ENCODE assay signal across 19 cellular contexts in genomic region chr17:1985686-1986085, GRCh38. TPM values are rescaled to one million over a fixed set of nuclear protein-coding genes. Genes with fewer than 3 reads are reported as not detected.
DNase-seq lines count a peak whose midpoint lies in the region; ATAC-seq, FAIRE-seq and TF ChIP-seq lines count a peak whose summit lies in the region.
"Had no signal": no experiment of that assay in that cellular context is flagged by ENCODE, and none has a peak within 500 bp of the region (broad histone marks: within the 10 kb centered on the region; RNA-seq: fewer than 3 reads in every experiment).

No MANE protein-coding gene starts in this region.

- H3K4me3 ChIP-seq in Caco-2 (ENCODE audit: low read depth, low read length) (no peak overlapping the region), K562 (no peak overlapping the region), PC-3 (ENCODE audit: low read length) (no peak overlapping the region)
- H3K4me3 ChIP-seq: A549 had no signal

- H2AFZ ChIP-seq in H9 (ENCODE audit: low read length) (no peak overlapping the region), K562 (ENCODE audit: low read depth, low read length) (no peak overlapping the region), PC-3 (ENCODE audit: low read length) (no peak overlapping the region)

- H3K36me3 Mint-ChIP-seq in Caco-2 (ENCODE audit: insufficient read depth, unreplicated experiment) (peaks cover under 1% of the 10 kb centered on the region), H9 (ENCODE audit: insufficient read depth in 1 of 3, low read depth in 3 of 3) (no peaks in the 10 kb centered on the region), chondrocyte (ENCODE audit: low read depth) (no peaks in the 10 kb centered on the region)

- no peak overlapping the region for H2BK15ac ChIP-seq in H9 (ENCODE audit: low read depth, low read length)

- BruUV-seq in Caco-2 (replicated peaks; lab: Mats Ljungman, UMichigan): no TSS peak
- BruUV-seq in K562 (replicated peaks; lab: Mats Ljungman, UMichigan): no TSS peak
- no TSS peak for BruUV-seq in PC-3 (replicated peaks; lab: Mats Ljungman, UMichigan)

- no peak overlapping the region for H3K4me2 ChIP-seq in H9 (ENCODE audit: insufficient read depth, insufficient read length, low read length)
- H3K4me2 ChIP-seq in K562 (ENCODE audit: insufficient read depth, low read length): no peak overlapping the region
- no peak overlapping the region for H3K4me2 ChIP-seq in PC-3 (ENCODE audit: low read length)
- H3K4me2 ChIP-seq: A549, SK-N-SH had no signal

- H4K8ac ChIP-seq in H9 (replicated peaks; ENCODE audit: insufficient read length, low read depth, low read length): no peak overlapping the region

- H2BK20ac ChIP-seq in H9 (ENCODE audit: low read depth, low read length, poor library complexity, severe bottlenecking): no peak overlapping the region

- H3K9ac ChIP-seq in H9 (ENCODE audit: extremely low read depth, insufficient read length, low read length) (no peak overlapping the region), K562 (ENCODE audit: insufficient read depth in 1 of 2, low read depth in 2 of 2, low read length in 2 of 2) (no peak overlapping the region), PC-3 (ENCODE audit: low read length) (no peak overlapping the region)
- H3K9ac ChIP-seq: SK-N-SH had no signal

- H2BK12ac ChIP-seq in H9 (ENCODE audit: insufficient read length, low read depth, low read length): no peak overlapping the region

- in situ Hi-C loops in K562 (cut with MboI): no loop called here

- no peaks in the 10 kb centered on the region for H3K9me1 ChIP-seq in K562 (ENCODE audit: control insufficient read depth, insufficient read depth, low read length)

- peak; percentile 48 to 67 for DNase-seq in Caco-2
- DNase-seq in H9: peak; percentile 90
- DNase-seq in K562 (ENCODE audit: extremely low read depth in 1 of 4, low spot score in 3 of 4): no peak
- peak; percentile 64 for DNase-seq in iPS-NIHi11 (ENCODE audit: low spot score)
- no peak for DNase-seq in superior temporal gyrus (ENCODE audit: extremely low spot score)
- no peak for DNase-seq in PC-3
- no peak for DNase-seq in chondrocyte (ENCODE audit: low spot score)
- DNase-seq: EL, KBM-7, NCI-H1417 treated with DMSO at 0.1 percent for 48 hours, NCI-H1930, NCI-H774, SHP77, SK-N-SH had no signal

- H3K79me2 ChIP-seq in H9 (ENCODE audit: insufficient read depth, low read length) (no peaks in the 10 kb centered on the region), K562 (ENCODE audit: control insufficient read depth, insufficient read depth, low read length) (no peaks in the 10 kb centered on the region), PC-3 (ENCODE audit: low read length) (0 out of 2 replicates have a peak, but pooled peaks cover 6% of the 10 kb centered on the region)

- H3K4me3 Mint-ChIP-seq in Caco-2 (ENCODE audit: unreplicated experiment) (no peak overlapping the region), H9 (no peak overlapping the region), chondrocyte (ENCODE audit: unreplicated experiment) (no peak overlapping the region)

- POLR2A ChIA-PET in Caco-2 (lab: Charles Lee) (no interaction called here), K562 (lab: Yijun Ruan, JAX) (no interaction called here), PC-3 (lab: Charles Lee; ENCODE audit: unreplicated experiment) (no interaction called here)

- H3K79me1 ChIP-seq in H9 (ENCODE audit: insufficient read depth, low read depth, low read length, poor library complexity, severe bottlenecking): no peaks in the 10 kb centered on the region

- CTCF ChIA-PET in Caco-2 (lab: Charles Lee) (interaction anchor here (1.0 kb wide), 1 partner anchor 41 kb away, joined by 3 read pairs; no protein-coding TSS in a partner anchor), K562 (lab: Yijun Ruan, JAX; ENCODE audit: low intra/inter-chr PET ratio) (no interaction called here), PC-3 (lab: Charles Lee) (no interaction called here)

- H3K27me3 Mint-ChIP-seq in Caco-2 (ENCODE audit: insufficient read depth, unreplicated experiment) (no peaks in the 10 kb centered on the region), H9 (ENCODE audit: low read depth) (peaks cover 39% of the 10 kb centered on the region), chondrocyte (ENCODE audit: low read depth) (peaks cover 3% of the 10 kb centered on the region)

- H3K23ac ChIP-seq in H9 (ENCODE audit: insufficient read length, low read depth, low read length): no peak overlapping the region

- 0 out of 2 replicates have a peak, but pooled peaks cover 11% of the 10 kb centered on the region for H3K4me1 ChIP-seq in Caco-2
- no peaks in the 10 kb centered on the region; the same call in 1 of the 2 replicates for H3K4me1 ChIP-seq in H9 (ENCODE audit: insufficient read depth, low read length)
- peaks cover 18 to 22% of the 10 kb centered on the region in 2 experiments for H3K4me1 ChIP-seq in K562 (replicated peaks in 1 of 2; ENCODE audit: control insufficient read depth in 2 of 2, insufficient read depth in 2 of 2, low read length in 2 of 2)
- peaks cover 23% of the 10 kb centered on the region for H3K4me1 ChIP-seq in PC-3 (ENCODE audit: insufficient read depth, low read length)

- TF ChIP-seq RAD21 in K562 (CRISPR knock-in tag; conservative IDR thresholded peaks at IDR 0.05 in 1 of 2, IDR thresholded peaks at IDR 0.05 in 1 of 2): no peak

- H3K56ac ChIP-seq in H9 (ENCODE audit: insufficient read length, low read depth, low read length): no peak overlapping the region

- H3K4me1 Mint-ChIP-seq in Caco-2 (ENCODE audit: low read depth, unreplicated experiment) (peaks cover 8% of the 10 kb centered on the region), H9 (peaks cover 10 to 20% of the 10 kb centered on the region in 2 experiments; a peak in 3 of 4 replicates), chondrocyte (ENCODE audit: low read depth) (peaks cover 11% of the 10 kb centered on the region)

- H3K9me3 ChIP-seq in Caco-2 (no peaks in the 10 kb centered on the region), H9 (ENCODE audit: control insufficient read depth, low read depth, low read length) (no peaks in the 10 kb centered on the region), K562 (replicated peaks; ENCODE audit: control insufficient read depth, insufficient read depth, low read depth, low read length) (no peaks in the 10 kb centered on the region), PC-3 (ENCODE audit: low read length) (no peaks in the 10 kb centered on the region)
- H3K9me3 ChIP-seq: A549, SK-N-SH had no signal

- H3K27me3 ChIP-seq in Caco-2 (replicated peaks; ENCODE audit: control insufficient read depth, insufficient read depth, low read length): no peaks in the 10 kb centered on the region
- no peaks in the 10 kb centered on the region; the same call in 1 of the 2 replicates for H3K27me3 ChIP-seq in H9 (ENCODE audit: insufficient read depth, low read length)
- H3K27me3 ChIP-seq in K562 (ENCODE audit: control insufficient read depth in 2 of 2, insufficient read depth in 2 of 2, low read length in 2 of 2): peaks cover 0 to 11% of the 10 kb centered on the region in 2 experiments; a peak in 3 of 5 replicates
- H3K27me3 ChIP-seq in PC-3 (ENCODE audit: low read length): no peaks in the 10 kb centered on the region

- no peaks in the 10 kb centered on the region for H3K9me2 ChIP-seq in PC-3 (replicated peaks; ENCODE audit: low read length)
- H3K9me2 ChIP-seq: SK-N-SH had no signal

- no peaks in the 10 kb centered on the region for H3K9me3 Mint-ChIP-seq in Caco-2 (ENCODE audit: unreplicated experiment)
- H3K9me3 Mint-ChIP-seq in H9: no peaks in the 10 kb centered on the region
- H3K9me3 Mint-ChIP-seq in chondrocyte (ENCODE audit: low read depth): no peaks in the 10 kb centered on the region

- H2BK5ac ChIP-seq in H9 (ENCODE audit: insufficient read length, low read length): no peak overlapping the region

- H4K5ac ChIP-seq in H9 (ENCODE audit: insufficient read length, low read depth, low read length): no peak overlapping the region

- no peak for TF ChIP-seq EP300 in K562 (IDR thresholded peaks at IDR 0.05; ENCODE audit: low read length)

- H2BK120ac ChIP-seq in H9 (ENCODE audit: low read depth, low read length, poor library complexity, severe bottlenecking): no peak overlapping the region

- H3K36me3 ChIP-seq in Caco-2 (ENCODE audit: control insufficient read depth, insufficient read depth, low read length) (no peaks in the 10 kb centered on the region), K562 (ENCODE audit: control insufficient read depth, insufficient read depth, low read length) (no peaks in the 10 kb centered on the region), PC-3 (ENCODE audit: low read depth, low read length) (no peaks in the 10 kb centered on the region)

- no peaks in the 10 kb centered on the region for H3F3A ChIP-seq in PC-3 (ENCODE audit: low read length, unreplicated experiment)

- no peak overlapping the region for H3K18ac ChIP-seq in H9 (ENCODE audit: insufficient read length, low read depth, low read length)

- no peak overlapping the region for H4K91ac ChIP-seq in H9 (ENCODE audit: insufficient read length, low read depth, low read length)

- no CpG with 5 or more reads among the region's 4 CpGs for WGBS in H9 (ENCODE audit: extremely low coverage, insufficient read length, low lambda C conversion rate)
- WGBS in K562 (ENCODE audit: insufficient coverage, low coverage, missing lambda C conversion rate): 68% methylated on average over 4 of the region's 4 CpGs

- H4K20me1 ChIP-seq in H9 (ENCODE audit: control insufficient read depth, insufficient read depth, insufficient read length) (no peaks in the 10 kb centered on the region), K562 (replicated peaks; ENCODE audit: control insufficient read depth, insufficient read depth, low read length) (0 out of 2 replicates have a peak, but pooled peaks cover 1% of the 10 kb centered on the region), PC-3 (ENCODE audit: low read length) (no peaks in the 10 kb centered on the region)

- no peak overlapping the region for H3K27ac ChIP-seq in H9 (ENCODE audit: insufficient read length, low read depth, low read length)
- H3K27ac ChIP-seq in K562 (ENCODE audit: extremely low read depth, low read depth, low read length): no peak overlapping the region
- H3K27ac ChIP-seq in PC-3 (ENCODE audit: low read length): no peak overlapping the region
- H3K27ac ChIP-seq: C4-2B had no signal

- TF ChIP-seq CTCF in Caco-2 (IDR thresholded peaks at IDR 0.05; ENCODE audit: insufficient read depth in 1 of 2, low read depth in 1 of 2, low read length in 1 of 2, severe bottlenecking in 1 of 2, unreplicated experiment in 1 of 2) (no peak), H9 (conservative IDR thresholded peaks at IDR 0.05) (no peak), K562 (IDR thresholded peaks at IDR 0.05 in 2 of 3, conservative IDR thresholded peaks at IDR 0.05 in 1 of 3; ENCODE audit: insufficient read depth in 2 of 3, low read depth in 1 of 3, low read length in 3 of 3) (no peak), PC-3 (conservative IDR thresholded peaks at IDR 0.05; ENCODE audit: low read depth, low read length) (no peak), chondrocyte (IDR thresholded peaks at IDR 0.05) (no peak)

- intact Hi-C loops in Caco-2 (cut with micrococcal nuclease; ENCODE audit: unreplicated experiment) (no loop called here), K562 (cut with micrococcal nuclease) (no loop called here), PC-3 (cut with micrococcal nuclease) (no loop called here)

- no peak overlapping the region for H3T11ph ChIP-seq in H9 (ENCODE audit: low read length)

- H3K23me2 ChIP-seq in H9 (ENCODE audit: insufficient read length, low read depth, low read length, poor library complexity, severe bottlenecking): no peaks in the 10 kb centered on the region

- H3K27ac Mint-ChIP-seq in Caco-2 (ENCODE audit: unreplicated experiment) (no peak overlapping the region), H9 (no peak overlapping the region), chondrocyte (ENCODE audit: unreplicated experiment) (no peak overlapping the region)

- no peak overlapping the region for H2AK5ac ChIP-seq in H9 (ENCODE audit: insufficient read length, low read length)

- H3K14ac ChIP-seq in H9 (ENCODE audit: insufficient read depth, low read length): no peak overlapping the region

- no peak overlapping the region for H3K4ac ChIP-seq in H9 (ENCODE audit: low read depth, low read length)

- FAIRE-seq in K562 (lab: Jason Lieb, UNC): no peak
- FAIRE-seq: A549, GM19239, RCC 7860 had no signal

- ATAC-seq in K562: no peak
- no peak for ATAC-seq in PC-3
- ATAC-seq: A549, HCT116 had no signal

- no peak for TF ChIP-seq POLR2A in K562 (conservative IDR thresholded peaks at IDR 0.05)

RNA-seq across cellular contexts. Expression of gene RTN4RL1, which starts 39.4 kb away (rescaled TPM):
- total RNA-seq in Caco-2 (2022) (0.54 and 0.60 TPM in 2 replicates), H9 (2021) (0.18 and 0.22 TPM in 2 replicates), K562 (2014; rRNA removed) (0.05 and 0.12 TPM in 2 replicates), K562 (2014; rRNA removed; fragmentation: Illumina TruSeq; extraction: Trizol) (not detected in 2 replicates), K562 (2015; rRNA removed; fragmentation: Illumina TruSeq; extraction: Trizol) (0.04 TPM in 2 replicates), K562 (2021) (0.04 and 0.07 TPM in 2 replicates), PC-3 (2014; rRNA removed) (6.9 and 7.9 TPM in 2 replicates), chondrocyte (0.47 to 0.95 TPM (median 0.68 TPM) in 3 replicates)
- total RNA-seq in K562 (2011; cell fraction: chromatin; rRNA removed; ENCODE audit: low replicate concordance): 0.30 TPM in 1 of 2 replicates, not detected in the other
- total RNA-seq in K562 (2011; cell fraction: nucleolus; rRNA removed): 0.13 and 0.50 TPM in 2 replicates
- 0.07 TPM in 1 of 2 replicates, not detected in the other for total RNA-seq in K562 (2011; cell fraction: nucleoplasm; rRNA removed)
- polyA plus RNA-seq in K562 (2011; rRNA removed) (0.06 and 0.58 TPM in 2 replicates), K562 (2014; fragmentation: Illumina TruSeq; extraction: Trizol) (not detected in 2 replicates), K562 (2014; fragmentation: Nextera tagmentation; extraction: Ambion mirVana) (not detected), K562 (2014; rRNA removed) (not detected in 2 replicates)
- 0.25 and 0.58 TPM in 2 replicates for polyA plus RNA-seq in K562 (2011; cell fraction: cytosol; rRNA removed)
- polyA plus RNA-seq in K562 (2011; cell fraction: nucleus; rRNA removed): 0.09 and 0.24 TPM in 2 replicates
- 0.06 and 0.08 TPM in 2 replicates for polyA plus RNA-seq in K562 (2012)
- polyA minus RNA-seq in K562 (2011; rRNA and poly(A)+ RNA removed): 0.27 TPM in 1 of 2 replicates, not detected in the other
- polyA minus RNA-seq in K562 (2011; cell fraction: cytosol; rRNA and poly(A)+ RNA removed): 0.82 TPM in 1 of 2 replicates, not detected in the other
- polyA minus RNA-seq in K562 (2011; cell fraction: nucleus; rRNA and poly(A)+ RNA removed): 0.13 and 0.33 TPM in 2 replicates

RNA-seq across cellular contexts. Expression of gene DPH1, which starts 44.3 kb away (rescaled TPM):
- total RNA-seq in Caco-2 (2022) (52.0 and 52.8 TPM in 2 replicates), H9 (2021) (27.5 and 31.3 TPM in 2 replicates), K562 (2014; rRNA removed) (30.9 and 34.7 TPM in 2 replicates), K562 (2014; rRNA removed; fragmentation: Illumina TruSeq; extraction: Trizol) (19.3 and 19.7 TPM in 2 replicates), K562 (2015; rRNA removed; fragmentation: Illumina TruSeq; extraction: Trizol) (17.7 and 19.7 TPM in 2 replicates), K562 (2021) (33.0 and 40.6 TPM in 2 replicates), PC-3 (2014; rRNA removed) (47.9 and 57.4 TPM in 2 replicates), chondrocyte (29.4 to 43.1 TPM (median 31.3 TPM) in 3 replicates)
- total RNA-seq in K562 (2011; cell fraction: chromatin; rRNA removed; ENCODE audit: low replicate concordance): 67.2 and 189 TPM in 2 replicates
- 122 and 130 TPM in 2 replicates for total RNA-seq in K562 (2011; cell fraction: nucleolus; rRNA removed)
- 90.6 and 92.5 TPM in 2 replicates for total RNA-seq in K562 (2011; cell fraction: nucleoplasm; rRNA removed)
- polyA plus RNA-seq in K562 (2011; rRNA removed) (20.2 and 39.1 TPM in 2 replicates), K562 (2014; fragmentation: Illumina TruSeq; extraction: Trizol) (28.7 and 31.0 TPM in 2 replicates), K562 (2014; fragmentation: Nextera tagmentation; extraction: Ambion mirVana) (under 1 TPM; 0.42 to 0.94 TPM), K562 (2014; rRNA removed) (30.1 and 30.5 TPM in 2 replicates)
- 35.7 and 48.3 TPM in 2 replicates for polyA plus RNA-seq in K562 (2011; cell fraction: cytosol; rRNA removed)
- 121 and 164 TPM in 2 replicates for polyA plus RNA-seq in K562 (2011; cell fraction: nucleus; rRNA removed)
- polyA plus RNA-seq in K562 (2012): 23.5 and 23.7 TPM in 2 replicates
- 17.2 and 19.4 TPM in 2 replicates for polyA minus RNA-seq in K562 (2011; rRNA and poly(A)+ RNA removed)
- 27.1 and 28.2 TPM in 2 replicates for polyA minus RNA-seq in K562 (2011; cell fraction: cytosol; rRNA and poly(A)+ RNA removed)
- polyA minus RNA-seq in K562 (2011; cell fraction: nucleus; rRNA and poly(A)+ RNA removed): 30.3 and 42.9 TPM in 2 replicates

RNA-seq across cellular contexts. Expression of gene OVCA2, which starts 56.1 kb away (rescaled TPM):
- 33.1 and 39.3 TPM in 2 replicates for total RNA-seq in Caco-2 (2022)
- 24.2 and 24.6 TPM in 2 replicates for total RNA-seq in H9 (2021)
- 1.6 and 4.6 TPM in 2 replicates for total RNA-seq in K562 (2011; cell fraction: chromatin; rRNA removed; ENCODE audit: low replicate concordance)
- 6.6 and 9.8 TPM in 2 replicates for total RNA-seq in K562 (2011; cell fraction: nucleolus; rRNA removed)
- total RNA-seq in K562 (2011; cell fraction: nucleoplasm; rRNA removed): 0.69 and 4.2 TPM in 2 replicates
- total RNA-seq in K562 (2014; rRNA removed): 21.6 and 23.7 TPM in 2 replicates
- 9.7 and 12.2 TPM in 2 replicates for total RNA-seq in K562 (2014; rRNA removed; fragmentation: Illumina TruSeq; extraction: Trizol)
- total RNA-seq in K562 (2015; rRNA removed; fragmentation: Illumina TruSeq; extraction: Trizol): 12.2 and 14.1 TPM in 2 replicates
- total RNA-seq in K562 (2021): 15.6 and 21.1 TPM in 2 replicates
- 14.1 and 17.1 TPM in 2 replicates for polyA plus RNA-seq in K562 (2011; rRNA removed)
- 17.7 and 39.3 TPM in 2 replicates for polyA plus RNA-seq in K562 (2011; cell fraction: cytosol; rRNA removed)
- polyA plus RNA-seq in K562 (2011; cell fraction: nucleus; rRNA removed): 5.4 and 6.8 TPM in 2 replicates
- 14.6 and 22.6 TPM in 2 replicates for polyA plus RNA-seq in K562 (2012)
- polyA plus RNA-seq in K562 (2014; fragmentation: Illumina TruSeq; extraction: Trizol): 14.1 and 18.2 TPM in 2 replicates
- polyA plus RNA-seq in K562 (2014; fragmentation: Nextera tagmentation; extraction: Ambion mirVana): 1 to 10 TPM; 3.0 to 3.6 TPM
- 19.7 and 23.4 TPM in 2 replicates for polyA plus RNA-seq in K562 (2014; rRNA removed)
- 6.3 and 8.5 TPM in 2 replicates for polyA minus RNA-seq in K562 (2011; rRNA and poly(A)+ RNA removed)
- 7.6 and 8.9 TPM in 2 replicates for polyA minus RNA-seq in K562 (2011; cell fraction: cytosol; rRNA and poly(A)+ RNA removed)
- polyA minus RNA-seq in K562 (2011; cell fraction: nucleus; rRNA and poly(A)+ RNA removed): 1.1 and 1.6 TPM in 2 replicates
- 45.7 and 58.6 TPM in 2 replicates for total RNA-seq in PC-3 (2014; rRNA removed)
- 26.6 to 30.2 TPM (median 30.1 TPM) in 3 replicates for total RNA-seq in chondrocyte

Comparison
In these comparisons a context has a peak if more than half of its experiments do, and no peak if none do; other contexts are left out.
1. DNase-seq: peak in Caco-2 (2 of 2), H9 (single experiment) and iPS-NIHi11 (single experiment); none in K562 (0 of 4), superior temporal gyrus (single experiment), PC-3 (single experiment) and chondrocyte (single experiment).